Comparison of ENCODE assay signal across 1 cellular context in the genomic region with DNA sequence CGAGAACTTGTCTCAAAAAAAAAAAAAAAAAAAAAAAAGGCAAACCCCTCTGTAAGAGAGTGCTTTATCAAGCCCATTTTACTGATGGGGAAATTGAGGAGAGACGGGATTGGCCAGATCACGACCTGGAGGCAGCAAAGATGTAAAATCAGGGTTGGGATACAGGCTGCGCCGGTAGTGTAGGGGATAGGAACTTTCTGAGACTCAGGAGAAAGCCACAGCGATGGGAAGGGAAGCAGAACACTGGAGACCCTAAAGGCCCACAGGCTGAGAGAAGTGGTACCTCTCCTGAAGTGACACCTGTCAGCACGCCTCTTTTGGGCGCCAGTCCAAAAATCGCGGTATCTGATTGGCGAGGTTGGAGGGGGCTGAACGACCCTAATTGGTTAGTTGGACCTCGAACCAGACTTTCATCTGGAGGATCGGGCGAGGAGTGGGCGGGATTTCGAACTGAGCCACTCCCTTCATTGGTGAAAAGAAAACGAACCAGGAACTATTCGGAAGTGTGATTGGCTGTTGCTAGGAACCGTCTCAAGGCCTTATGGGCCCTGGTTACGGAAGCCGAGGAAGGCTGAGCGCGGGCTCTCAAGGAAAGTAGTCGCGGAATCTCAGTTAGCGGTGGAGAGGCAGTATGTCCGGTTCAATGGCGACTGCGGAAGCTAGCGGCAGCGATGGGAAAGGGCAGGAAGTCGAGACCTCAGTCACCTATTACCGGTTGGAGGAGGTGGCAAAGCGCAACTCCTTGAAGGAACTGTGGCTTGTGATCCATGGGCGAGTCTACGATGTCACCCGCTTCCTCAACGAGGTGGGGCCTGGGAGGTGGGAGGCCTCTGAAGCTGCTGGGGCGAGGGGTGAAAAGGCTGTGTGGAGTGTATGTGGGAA.
TF ChIP-seq lines count a peak whose summit lies in the region.

A gene with protein sequence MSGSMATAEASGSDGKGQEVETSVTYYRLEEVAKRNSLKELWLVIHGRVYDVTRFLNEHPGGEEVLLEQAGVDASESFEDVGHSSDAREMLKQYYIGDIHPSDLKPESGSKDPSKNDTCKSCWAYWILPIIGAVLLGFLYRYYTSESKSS (plus strand): TSS at position 567 of the 882 bp plus-strand sequence. CDS start 65 bp downstream, at position 632.

TF ChIP-seq in GM23338, 12 proteins besides CTCF, POLR2A, EP300 and RAD21:
- no peak for TF ChIP-seq ZNF331 (CRISPR knock-in tag; IDR thresholded peaks at IDR 0.05; ENCODE audit: low read depth)
- TF ChIP-seq ZNF114 (CRISPR knock-in tag; IDR thresholded peaks at IDR 0.05), result no peak
- no peak for TF ChIP-seq NANOG (IDR thresholded peaks at IDR 0.05; ENCODE audit: borderline replicate concordance)
- TF ChIP-seq EZH2phosphoT487 (IDR thresholded peaks at IDR 0.05; ENCODE audit: unreplicated experiment), result no peak
- TF ChIP-seq, protein P1, sequence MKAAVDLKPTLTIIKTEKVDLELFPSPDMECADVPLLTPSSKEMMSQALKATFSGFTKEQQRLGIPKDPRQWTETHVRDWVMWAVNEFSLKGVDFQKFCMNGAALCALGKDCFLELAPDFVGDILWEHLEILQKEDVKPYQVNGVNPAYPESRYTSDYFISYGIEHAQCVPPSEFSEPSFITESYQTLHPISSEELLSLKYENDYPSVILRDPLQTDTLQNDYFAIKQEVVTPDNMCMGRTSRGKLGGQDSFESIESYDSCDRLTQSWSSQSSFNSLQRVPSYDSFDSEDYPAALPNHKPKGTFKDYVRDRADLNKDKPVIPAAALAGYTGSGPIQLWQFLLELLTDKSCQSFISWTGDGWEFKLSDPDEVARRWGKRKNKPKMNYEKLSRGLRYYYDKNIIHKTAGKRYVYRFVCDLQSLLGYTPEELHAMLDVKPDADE (IDR thresholded peaks at IDR 0.05), result peak; percentile 74
- no peak for TF ChIP-seq JUNB (IDR thresholded peaks at IDR 0.05; ENCODE audit: unreplicated experiment)
- TF ChIP-seq POLR2AphosphoS5 (IDR thresholded peaks at IDR 0.05; ENCODE audit: low read depth), result peak; percentile 92
- no peak for TF ChIP-seq STAT1 (IDR thresholded peaks at IDR 0.05; ENCODE audit: unreplicated experiment)
- TF ChIP-seq, protein P2, sequence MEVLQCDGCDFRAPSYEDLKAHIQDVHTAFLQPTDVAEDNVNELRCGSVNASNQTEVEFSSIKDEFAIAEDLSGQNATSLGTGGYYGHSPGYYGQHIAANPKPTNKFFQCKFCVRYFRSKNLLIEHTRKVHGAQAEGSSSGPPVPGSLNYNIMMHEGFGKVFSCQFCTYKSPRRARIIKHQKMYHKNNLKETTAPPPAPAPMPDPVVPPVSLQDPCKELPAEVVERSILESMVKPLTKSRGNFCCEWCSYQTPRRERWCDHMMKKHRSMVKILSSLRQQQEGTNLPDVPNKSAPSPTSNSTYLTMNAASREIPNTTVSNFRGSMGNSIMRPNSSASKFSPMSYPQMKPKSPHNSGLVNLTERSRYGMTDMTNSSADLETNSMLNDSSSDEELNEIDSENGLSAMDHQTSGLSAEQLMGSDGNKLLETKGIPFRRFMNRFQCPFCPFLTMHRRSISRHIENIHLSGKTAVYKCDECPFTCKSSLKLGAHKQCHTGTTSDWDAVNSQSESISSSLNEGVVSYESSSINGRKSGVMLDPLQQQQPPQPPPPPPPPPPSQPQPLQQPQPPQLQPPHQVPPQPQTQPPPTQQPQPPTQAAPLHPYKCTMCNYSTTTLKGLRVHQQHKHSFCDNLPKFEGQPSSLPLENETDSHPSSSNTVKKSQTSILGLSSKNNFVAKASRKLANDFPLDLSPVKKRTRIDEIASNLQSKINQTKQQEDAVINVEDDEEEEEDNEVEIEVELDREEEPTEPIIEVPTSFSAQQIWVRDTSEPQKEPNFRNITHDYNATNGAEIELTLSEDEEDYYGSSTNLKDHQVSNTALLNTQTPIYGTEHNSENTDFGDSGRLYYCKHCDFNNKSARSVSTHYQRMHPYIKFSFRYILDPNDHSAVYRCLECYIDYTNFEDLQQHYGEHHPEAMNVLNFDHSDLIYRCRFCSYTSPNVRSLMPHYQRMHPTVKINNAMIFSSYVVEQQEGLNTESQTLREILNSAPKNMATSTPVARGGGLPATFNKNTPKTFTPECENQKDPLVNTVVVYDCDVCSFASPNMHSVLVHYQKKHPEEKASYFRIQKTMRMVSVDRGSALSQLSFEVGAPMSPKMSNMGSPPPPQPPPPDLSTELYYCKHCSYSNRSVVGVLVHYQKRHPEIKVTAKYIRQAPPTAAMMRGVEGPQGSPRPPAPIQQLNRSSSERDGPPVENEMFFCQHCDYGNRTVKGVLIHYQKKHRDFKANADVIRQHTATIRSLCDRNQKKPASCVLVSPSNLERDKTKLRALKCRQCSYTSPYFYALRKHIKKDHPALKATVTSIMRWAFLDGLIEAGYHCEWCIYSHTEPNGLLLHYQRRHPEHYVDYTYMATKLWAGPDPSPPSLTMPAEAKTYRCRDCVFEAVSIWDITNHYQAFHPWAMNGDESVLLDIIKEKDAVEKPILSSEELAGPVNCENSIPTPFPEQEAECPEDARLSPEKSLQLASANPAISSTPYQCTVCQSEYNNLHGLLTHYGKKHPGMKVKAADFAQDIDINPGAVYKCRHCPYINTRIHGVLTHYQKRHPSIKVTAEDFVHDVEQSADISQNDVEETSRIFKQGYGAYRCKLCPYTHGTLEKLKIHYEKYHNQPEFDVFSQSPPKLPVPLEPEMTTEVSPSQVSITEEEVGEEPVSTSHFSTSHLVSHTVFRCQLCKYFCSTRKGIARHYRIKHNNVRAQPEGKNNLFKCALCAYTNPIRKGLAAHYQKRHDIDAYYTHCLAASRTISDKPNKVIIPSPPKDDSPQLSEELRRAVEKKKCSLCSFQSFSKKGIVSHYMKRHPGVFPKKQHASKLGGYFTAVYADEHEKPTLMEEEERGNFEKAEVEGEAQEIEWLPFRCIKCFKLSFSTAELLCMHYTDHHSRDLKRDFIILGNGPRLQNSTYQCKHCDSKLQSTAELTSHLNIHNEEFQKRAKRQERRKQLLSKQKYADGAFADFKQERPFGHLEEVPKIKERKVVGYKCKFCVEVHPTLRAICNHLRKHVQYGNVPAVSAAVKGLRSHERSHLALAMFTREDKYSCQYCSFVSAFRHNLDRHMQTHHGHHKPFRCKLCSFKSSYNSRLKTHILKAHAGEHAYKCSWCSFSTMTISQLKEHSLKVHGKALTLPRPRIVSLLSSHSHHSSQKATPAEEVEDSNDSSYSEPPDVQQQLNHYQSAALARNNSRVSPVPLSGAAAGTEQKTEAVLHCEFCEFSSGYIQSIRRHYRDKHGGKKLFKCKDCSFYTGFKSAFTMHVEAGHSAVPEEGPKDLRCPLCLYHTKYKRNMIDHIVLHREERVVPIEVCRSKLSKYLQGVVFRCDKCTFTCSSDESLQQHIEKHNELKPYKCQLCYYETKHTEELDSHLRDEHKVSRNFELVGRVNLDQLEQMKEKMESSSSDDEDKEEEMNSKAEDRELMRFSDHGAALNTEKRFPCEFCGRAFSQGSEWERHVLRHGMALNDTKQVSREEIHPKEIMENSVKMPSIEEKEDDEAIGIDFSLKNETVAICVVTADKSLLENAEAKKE (CRISPR knock-in tag; IDR thresholded peaks at IDR 0.05), result no peak
TF ChIP-seq in GM23338: peak in this region for 2.
